7 cellular contexts compared by ENCODE assay signal in the genomic region with DNA sequence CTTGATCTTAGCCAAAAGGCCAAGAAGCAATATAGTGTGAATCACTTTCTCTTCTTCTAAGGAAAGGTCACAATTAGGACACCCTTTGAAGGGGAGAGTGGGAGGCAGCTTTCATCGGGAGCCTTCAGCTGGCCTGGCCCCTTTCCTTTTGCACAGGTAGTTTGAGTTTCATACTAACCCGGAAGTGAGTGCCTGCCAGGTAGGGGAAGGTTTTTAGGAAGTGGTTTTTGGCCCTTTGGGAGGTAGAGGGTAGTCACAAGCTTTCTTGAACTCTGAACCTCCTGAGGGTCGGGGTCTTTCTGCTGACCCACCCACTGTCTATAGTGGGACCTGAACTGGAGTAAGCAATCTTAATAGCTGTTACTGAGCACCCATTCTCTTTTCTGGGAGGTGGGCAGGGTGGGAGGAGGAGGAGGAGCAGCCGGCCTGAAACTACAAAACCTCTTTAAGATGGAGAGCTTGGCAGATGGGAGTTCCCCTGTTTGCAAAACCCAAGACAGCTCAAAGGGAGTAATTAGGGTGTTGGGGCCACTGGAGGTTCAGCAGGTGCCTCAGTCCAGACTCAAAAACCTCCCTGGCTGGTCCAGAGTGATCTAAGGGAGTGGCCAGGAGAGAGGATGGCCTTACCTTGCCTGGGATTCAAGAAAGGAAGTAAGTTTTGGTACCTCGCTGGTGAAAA. TPM values are rescaled to one million over a fixed set of nuclear protein-coding genes. Genes with fewer than 3 reads are reported as not detected.
DNase-seq lines count a peak whose midpoint lies in the region; ATAC-seq and TF ChIP-seq lines count a peak whose summit lies in the region.

No MANE protein-coding gene starts in this region.

- H3K4me3 ChIP-seq in parathyroid adenoma (ENCODE audit: low read depth, low read length): no peak overlapping the region

- no peak overlapping the region for H3K9ac ChIP-seq in parathyroid adenoma

- H3K27me3 ChIP-seq in parathyroid adenoma (ENCODE audit: control insufficient read depth, insufficient read depth, low read length): no peaks in the 10 kb centered on the region

- CTCF ChIA-PET in activated CD8-positive, alpha-beta T cell treated with anti-CD3 and anti-CD28 coated beads for 36 hours (lab: Charles Lee): interaction anchor here (1.4 kb wide), 1 partner anchor 12 kb away, joined by 3 read pairs; no protein-coding TSS in a partner anchor

- no peak for TF ChIP-seq CTCF in activated CD8-positive, alpha-beta T cell treated with anti-CD3 and anti-CD28 coated beads for 36 hours (IDR thresholded peaks at IDR 0.05)
- TF ChIP-seq CTCF in parathyroid adenoma (IDR thresholded peaks at IDR 0.05) (no peak), GM20000 (IDR thresholded peaks at IDR 0.05; ENCODE audit: extremely low read depth, missing control alignments) (no peak)

- peak overlapping the region; percentile 11 for H3K4me2 ChIP-seq in parathyroid adenoma (ENCODE audit: low read length)

- H3K36me3 ChIP-seq in parathyroid adenoma (ENCODE audit: control insufficient read depth, insufficient read depth, low read length): no peaks in the 10 kb centered on the region

- no peaks in the 10 kb centered on the region for H3K9me3 Mint-ChIP-seq in activated CD8-positive, alpha-beta T cell treated with anti-CD3 and anti-CD28 coated beads for 36 hours

- no peaks in the 10 kb centered on the region for H3K27me3 Mint-ChIP-seq in activated CD8-positive, alpha-beta T cell treated with anti-CD3 and anti-CD28 coated beads for 36 hours

- H3K36me3 Mint-ChIP-seq in activated CD8-positive, alpha-beta T cell treated with anti-CD3 and anti-CD28 coated beads for 36 hours (ENCODE audit: low read depth): peaks cover 40% of the 10 kb centered on the region

- peak; percentile 64 for DNase-seq in activated CD8-positive, alpha-beta T cell treated with anti-CD3 and anti-CD28 coated beads for 36 hours
- DNase-seq in GM20000 (ENCODE audit: low spot score) (no peak), OCI-M2 (lab: John Stamatoyannopoulos, UW; ENCODE audit: unreplicated experiment) (no peak)
- DNase-seq in stimulated activated CD8-positive, alpha-beta memory T cell treated with anti-CD3 and anti-CD28 coated beads, Interleukin-4, amount 100 ng/mL, for 48 hours: no peak

- no peaks in the 10 kb centered on the region for H3K9me3 ChIP-seq in parathyroid adenoma (ENCODE audit: control insufficient read depth, low read length)

- H3K27ac ChIP-seq in parathyroid adenoma: no peak overlapping the region

- H2AFZ ChIP-seq in parathyroid adenoma: no peak overlapping the region

- peaks cover 77% of the 10 kb centered on the region for H3K79me2 ChIP-seq in parathyroid adenoma

- peaks cover 68% of the 10 kb centered on the region for H3K4me1 Mint-ChIP-seq in activated CD8-positive, alpha-beta T cell treated with anti-CD3 and anti-CD28 coated beads for 36 hours (ENCODE audit: low read depth)

- H3K4me1 ChIP-seq in parathyroid adenoma: peaks cover 20% of the 10 kb centered on the region

- peak; percentile 38 for ATAC-seq in GM19025 (IDR thresholded peaks at IDR 0.05; ENCODE audit: low read depth, unreplicated experiment)
- peak; percentile 39 for ATAC-seq in HG02763 (IDR thresholded peaks at IDR 0.05; ENCODE audit: unreplicated experiment)
- ATAC-seq in activated CD8-positive, alpha-beta T cell treated with anti-CD3 and anti-CD28 coated beads for 36 hours: peak; percentile 43

- POLR2A ChIA-PET in activated CD8-positive, alpha-beta T cell treated with anti-CD3 and anti-CD28 coated beads for 36 hours (lab: Charles Lee): interaction anchor here (1.0 to 2.0 kb wide), 2 partner anchors 10 to 177 kb away, joined by 3 to 5 read pairs; a partner anchor contains a TSS

- H3K4me3 Mint-ChIP-seq in activated CD8-positive, alpha-beta T cell treated with anti-CD3 and anti-CD28 coated beads for 36 hours: peak overlapping the region; percentile 46

- intact Hi-C loops in activated CD8-positive, alpha-beta T cell treated with anti-CD3 and anti-CD28 coated beads for 36 hours (cut with micrococcal nuclease): no loop called here

- H3K27ac Mint-ChIP-seq in activated CD8-positive, alpha-beta T cell treated with anti-CD3 and anti-CD28 coated beads for 36 hours: peak overlapping the region; percentile 85

RNA-seq across cellular contexts. Expression of a gene that starts 6.0 kb away (rescaled TPM):
- 100 to 1,000 TPM; 214 to 218 TPM for total RNA-seq in activated CD8-positive, alpha-beta T cell treated with anti-CD3 and anti-CD28 coated beads for 36 hours
